ENCODE assay signal across 8 cellular contexts in genomic region chr9:36486454-36486932, GRCh38.
DNase-seq lines count a peak whose midpoint lies in the region; ATAC-seq and TF ChIP-seq lines count a peak whose summit lies in the region.

No MANE protein-coding gene starts in this region.

- H3K9ac ChIP-seq in SK-N-SH (peak overlapping the region; percentile 84), mucosa of rectum (ENCODE audit: low read depth in 1 of 2, low read length in 2 of 2) (peak overlapping the region; percentile 76 to 85)

- WGBS in SK-N-SH (ENCODE audit: low lambda C conversion rate) = 13% methylated on average over 18 of the region's 22 CpGs
- WGBS in ectodermal cell, 2 experiments = 0 to 1% methylated on average over 22 of the region's 22 CpGs

- H3K9me3 ChIP-seq in SK-N-SH (no peaks in the 10 kb centered on the region), ectodermal cell (ENCODE audit: control insufficient read depth, low read length) (no peaks in the 10 kb centered on the region), mucosa of rectum (ENCODE audit: control insufficient read depth in 2 of 2, low read length in 2 of 2) (no peaks in the 10 kb centered on the region), uterus (no peaks in the 10 kb centered on the region)

- H3K79me2 ChIP-seq in GM23338 (replicated peaks; ENCODE audit: insufficient read depth) (peaks cover 56% of the 10 kb centered on the region), SK-N-SH (ENCODE audit: insufficient read depth) (peaks cover 56% of the 10 kb centered on the region)

- TF ChIP-seq CTCF in Calu3 (IDR thresholded peaks at IDR 0.05; ENCODE audit: unreplicated experiment) (no peak), GM23338 (conservative IDR thresholded peaks at IDR 0.05; ENCODE audit: low read depth in 2 of 2) (no peak), SK-N-SH (IDR thresholded peaks at IDR 0.05) (no peak), uterus (IDR thresholded peaks at IDR 0.05) (no peak)

- peak; percentile 2 for ATAC-seq in GM23338

- peaks cover 31% of the 10 kb centered on the region; the same call in 1 of the 2 replicates for H4K20me1 ChIP-seq in GM23338 (replicated peaks; ENCODE audit: insufficient read depth)
- H4K20me1 ChIP-seq in SK-N-SH (ENCODE audit: insufficient read depth) = peaks cover 37% of the 10 kb centered on the region

- H3K27ac Mint-ChIP-seq in Calu3 (ENCODE audit: unreplicated experiment) (no peak overlapping the region), GM23338 (peak overlapping the region; percentile 87)

- H3K4me3 ChIP-seq in GM23338 (peak overlapping the region; percentile 74), SK-N-SH (ENCODE audit: low read depth in 2 of 2, low read length in 1 of 2) (peak overlapping the region; percentile 94 to 96), ectodermal cell (ENCODE audit: insufficient read depth, low read depth, low read length) (peak overlapping the region; percentile 84), mucosa of rectum (ENCODE audit: low read length in 2 of 2) (peak overlapping the region; percentile 93 to 95), uterus (peak overlapping the region; percentile 52 to 93)

- H3F3A ChIP-seq in GM23338 (replicated peaks; ENCODE audit: low read depth) = peaks cover 18% of the 10 kb centered on the region; the same call in 1 of the 2 replicates
- H3F3A ChIP-seq in SK-N-SH (replicated peaks; ENCODE audit: insufficient read depth) = peaks cover 4% of the 10 kb centered on the region

- H3K36me3 Mint-ChIP-seq in Calu3 (ENCODE audit: insufficient read depth, unreplicated experiment) = peaks cover 12% of the 10 kb centered on the region
- peaks cover 7% of the 10 kb centered on the region; the same call in 1 of the 3 replicates for H3K36me3 Mint-ChIP-seq in GM23338 (ENCODE audit: low read depth)

- H3K4me2 ChIP-seq in GM23338 (peak overlapping the region; percentile 79), SK-N-SH (peak overlapping the region; percentile 90)

- POLR2A ChIA-PET in SK-N-SH (lab: Yijun Ruan, JAX) = no interaction called here

- peaks cover 13% of the 10 kb centered on the region for H3K4me1 Mint-ChIP-seq in Calu3 (ENCODE audit: low read depth, unreplicated experiment)
- H3K4me1 Mint-ChIP-seq in GM23338 = peaks cover 54% of the 10 kb centered on the region

- CTCF ChIA-PET in Calu3 (lab: Charles Lee) = no interaction called here
- CTCF ChIA-PET in SK-N-SH (lab: Yijun Ruan, JAX) = interaction anchor here (1.1 to 2.7 kb wide), 5 partner anchors 10 to 79 kb away, joined by 3 to 19 read pairs (median 4); no protein-coding TSS in a partner anchor

- H3K4me3 Mint-ChIP-seq in Calu3 (ENCODE audit: low read depth, unreplicated experiment) = peak overlapping the region; percentile 69
- peak overlapping the region; percentile 89 for H3K4me3 Mint-ChIP-seq in GM23338

- BruUV-seq in Calu3 (replicated peaks; lab: Mats Ljungman, UMichigan) = no TSS peak

- intact Hi-C loops in Calu3 (cut with micrococcal nuclease; ENCODE audit: unreplicated experiment) (no loop called here), uterus (cut with DNase I; ENCODE audit: low total_unique reads) (no loop called here)

- H3K9me3 Mint-ChIP-seq in Calu3 (ENCODE audit: low read depth, unreplicated experiment) = no peaks in the 10 kb centered on the region
- no peaks in the 10 kb centered on the region for H3K9me3 Mint-ChIP-seq in GM23338

- DNase-seq in Calu3 (no peak), GM23338 (ENCODE audit: low spot score) (peak; percentile 24), SK-N-SH (no peak), uterus (peak in 1 of 2 donors; percentile 18), DMS153 treated with DMSO at 0.1 percent for 48 hours (lab: John Stamatoyannopoulos, UW; ENCODE audit: unreplicated experiment) (no peak), ureter (ENCODE audit: low spot score) (no peak)

- H3K9me2 ChIP-seq in GM23338 (ENCODE audit: insufficient read depth) = no peaks in the 10 kb centered on the region
- H3K9me2 ChIP-seq in SK-N-SH = no peaks in the 10 kb centered on the region

- H3K27me3 ChIP-seq in GM23338 (ENCODE audit: insufficient read depth) (no peaks in the 10 kb centered on the region), SK-N-SH (ENCODE audit: insufficient read depth) (no peaks in the 10 kb centered on the region), ectodermal cell (ENCODE audit: control insufficient read depth, insufficient read depth, low read length, poor library complexity, severe bottlenecking) (no peaks in the 10 kb centered on the region), mucosa of rectum (ENCODE audit: control insufficient read depth in 2 of 2, insufficient read depth in 2 of 2, low read length in 2 of 2) (no peaks in the 10 kb centered on the region), uterus (no peaks in the 10 kb centered on the region)

- H3K27me3 Mint-ChIP-seq in Calu3 (ENCODE audit: unreplicated experiment) (no peaks in the 10 kb centered on the region), GM23338 (ENCODE audit: insufficient read depth, low read depth, poor library complexity) (peaks cover 17% of the 10 kb centered on the region)

- H3K4me1 ChIP-seq in GM23338 (ENCODE audit: insufficient read depth) (peaks cover 77% of the 10 kb centered on the region), SK-N-SH (ENCODE audit: control insufficient read depth in 1 of 2, insufficient read depth in 2 of 2, low read depth in 1 of 2, low read length in 1 of 2) (peaks cover 12 to 16% of the 10 kb centered on the region in 2 experiments; a peak in 3 of 4 replicates), ectodermal cell (ENCODE audit: control insufficient read depth, insufficient read depth, low read length) (peaks cover 16% of the 10 kb centered on the region), mucosa of rectum (ENCODE audit: control insufficient read depth in 2 of 2, insufficient read depth in 2 of 2, low read length in 2 of 2) (peaks cover 16 to 20% of the 10 kb centered on the region in 2 donors), uterus (no peaks in the 10 kb centered on the region)

- TF ChIP-seq RAD21 in SK-N-SH (IDR thresholded peaks at IDR 0.05; ENCODE audit: low read length) = no peak

- no peaks in the 10 kb centered on the region for H3K36me3 ChIP-seq in GM23338 (ENCODE audit: insufficient read depth)
- no peaks in the 10 kb centered on the region for H3K36me3 ChIP-seq in SK-N-SH (replicated peaks in 1 of 2; ENCODE audit: control insufficient read depth in 1 of 2, insufficient read depth in 2 of 2, low read length in 1 of 2)
- no peaks in the 10 kb centered on the region for H3K36me3 ChIP-seq in ectodermal cell (ENCODE audit: control insufficient read depth, insufficient read depth, low read length)
- no peaks in the 10 kb centered on the region for H3K36me3 ChIP-seq in mucosa of rectum (ENCODE audit: control insufficient read depth in 2 of 2, insufficient read depth in 2 of 2, low read length in 2 of 2)
- H3K36me3 ChIP-seq in uterus = no peaks in the 10 kb centered on the region

- H2AFZ ChIP-seq in GM23338 (0 out of 2 replicates have a peak overlapping the region, but pooled peaks have one; percentile 25), SK-N-SH (ENCODE audit: low read depth) (peak overlapping the region; percentile 67; the same call in 1 of the 2 replicates)

- H3K27ac ChIP-seq in GM23338 (ENCODE audit: low read depth) = peak overlapping the region; percentile 91
- peak overlapping the region; percentile 43 to 67; a peak in 2 of 4 replicates for H3K27ac ChIP-seq in SK-N-SH (ENCODE audit: low read depth in 2 of 2, low read length in 1 of 2)
- peak overlapping the region; percentile 75 for H3K27ac ChIP-seq in ectodermal cell (ENCODE audit: insufficient read depth, low read depth, low read length, poor library complexity, severe bottlenecking)
- H3K27ac ChIP-seq in mucosa of rectum (ENCODE audit: low read depth in 2 of 2, low read length in 2 of 2) = peak overlapping the region; percentile 69 to 80
- peak overlapping the region; percentile 93 for H3K27ac ChIP-seq in uterus

- no peak for TF ChIP-seq EP300 in SK-N-SH (IDR thresholded peaks at IDR 0.05; ENCODE audit: borderline replicate concordance in 1 of 2, low read depth in 1 of 2, low read length in 1 of 2)

- no peak for TF ChIP-seq POLR2A in uterus (IDR thresholded peaks at IDR 0.05)

TF ChIP-seq in GM23338, 12 proteins besides CTCF, POLR2A, EP300 and RAD21 (continues in another document):
- TF ChIP-seq ZNF114 (CRISPR knock-in tag; IDR thresholded peaks at IDR 0.05) (no peak), EZH2phosphoT487 (IDR thresholded peaks at IDR 0.05; ENCODE audit: unreplicated experiment) (no peak)

TF ChIP-seq in SK-N-SH, 30 proteins besides CTCF, POLR2A, EP300 and RAD21 (continues in another document):
- TF ChIP-seq FOXJ3 (CRISPR knock-in tag; IDR thresholded peaks at IDR 0.05) = no peak
- TF ChIP-seq REST (IDR thresholded peaks at IDR 0.05; ENCODE audit: low read depth, low read length) = no peak
- no peak for TF ChIP-seq GATA2 (CRISPR knock-in tag; IDR thresholded peaks at IDR 0.05)
- TF ChIP-seq TAF1 (IDR thresholded peaks at IDR 0.05; ENCODE audit: borderline replicate concordance, low read depth, low read length) = no peak
